ENCODE assay signal across 1 cellular context in the genomic region with DNA sequence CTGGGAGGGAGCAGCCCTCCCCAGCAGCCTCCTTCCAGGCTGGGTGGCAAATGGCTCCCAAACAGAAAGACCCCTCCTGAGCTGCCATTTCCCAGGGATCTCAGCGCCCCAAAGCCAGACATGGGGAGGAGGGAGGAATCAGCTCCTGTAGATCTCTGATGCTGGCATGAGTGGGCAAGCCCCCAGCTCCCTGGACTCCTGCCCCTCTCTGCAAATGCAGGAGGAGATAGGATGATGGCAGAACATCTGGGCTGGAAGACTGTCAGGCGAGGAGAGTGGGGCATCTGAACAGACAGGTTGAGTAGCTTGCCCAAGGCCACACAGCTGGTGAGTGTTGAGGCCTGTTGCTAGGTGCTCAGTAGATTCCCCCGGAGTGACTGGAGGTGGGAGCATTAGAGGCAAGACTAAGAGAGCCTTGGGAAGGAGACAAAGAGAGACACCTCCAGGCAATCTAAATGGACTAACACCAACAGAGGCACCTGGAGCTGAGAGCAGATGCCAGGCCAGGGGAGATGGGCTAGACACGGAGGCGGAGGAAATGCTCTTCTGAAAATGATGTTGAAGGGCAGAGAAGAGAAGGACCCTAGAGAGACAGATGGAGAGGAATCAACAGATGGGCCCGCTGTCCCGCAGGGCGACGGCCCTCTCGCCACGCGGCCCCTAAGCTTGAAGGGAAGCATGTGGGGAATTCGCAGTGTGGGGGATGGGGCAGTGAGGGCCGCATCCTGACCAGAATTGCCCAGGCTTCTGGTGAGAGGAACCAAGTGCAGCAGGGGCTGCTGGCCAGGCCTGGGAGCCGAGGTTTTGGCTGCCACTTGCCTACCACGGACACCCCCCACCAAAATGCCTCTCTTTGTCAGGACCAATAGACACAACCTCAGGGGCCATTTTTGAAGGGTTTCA.
TF ChIP-seq lines count a peak whose summit lies in the region.

No MANE protein-coding gene starts in this region.

TF ChIP-seq in WTC11, 78 proteins besides CTCF, POLR2A, EP300 and RAD21 (continued from another document):
- TF ChIP-seq FOXP1 (CRISPR knock-in tag; IDR thresholded peaks at IDR 0.05; ENCODE audit: borderline replicate concordance), result peak; percentile 47; the same call in 1 of the 2 replicates
